In the genomic region with DNA sequence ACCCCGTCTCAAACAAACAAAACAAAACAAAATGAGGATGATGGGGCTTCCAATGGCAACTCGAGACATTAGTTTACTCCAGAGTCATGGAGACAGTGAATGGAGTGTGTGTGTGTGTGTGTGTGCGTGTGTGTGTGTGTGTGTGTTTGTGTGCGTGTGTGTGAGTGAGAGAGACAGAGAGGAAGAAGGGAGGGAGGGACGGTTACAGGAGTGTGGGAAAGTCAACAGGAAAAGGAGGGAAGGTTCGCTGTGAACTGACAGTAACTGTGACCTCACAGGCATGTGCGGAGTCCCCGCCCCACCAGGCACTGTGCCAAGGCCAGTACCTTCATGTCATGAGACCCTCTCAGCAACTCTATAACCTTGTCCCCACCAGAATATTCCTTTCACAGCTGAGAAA, we compare ENCODE assay signal across 9 cellular contexts. TPM values are rescaled to one million over a fixed set of nuclear protein-coding genes. Genes with fewer than 3 reads are reported as not detected.
DNase-seq lines count a peak whose midpoint lies in the region; ATAC-seq, FAIRE-seq and TF ChIP-seq lines count a peak whose summit lies in the region.
"Not testable (repeated sequence)": the region's sequence is repeated elsewhere in the genome, so short reads cannot be mapped to it uniquely, and the experiment has no call there.
"Had no signal": no experiment of that assay in that cellular context is flagged by ENCODE, and none has a peak within 500 bp of the region (broad histone marks: within the 10 kb centered on the region; RNA-seq: fewer than 3 reads in every experiment).

No MANE protein-coding gene starts in this region.

- H3K27ac ChIP-seq in K562 (ENCODE audit: extremely low read depth, low read depth, low read length); fibroblast of lung (ENCODE audit: insufficient read depth, low read length); left lung: not testable (repeated sequence)

- H3K9me1 ChIP-seq in K562 (ENCODE audit: control insufficient read depth, insufficient read depth, low read length) = not testable (repeated sequence)

- H4K20me1 ChIP-seq in K562 (replicated peaks; ENCODE audit: control insufficient read depth, insufficient read depth, low read length); fibroblast of lung (ENCODE audit: control insufficient read depth, extremely low read depth, insufficient read depth, low read length): not testable (repeated sequence)

- WGBS in K562 (ENCODE audit: insufficient coverage, low coverage, missing lambda C conversion rate) = 8% methylated on average over 7 of the region's 8 CpGs

- CTCF ChIA-PET in K562 (lab: Yijun Ruan, JAX; ENCODE audit: low intra/inter-chr PET ratio) = not testable (repeated sequence)

- TF ChIP-seq CTCF in K562 (IDR thresholded peaks at IDR 0.05 in 2 of 3, conservative IDR thresholded peaks at IDR 0.05 in 1 of 3; ENCODE audit: insufficient read depth in 2 of 3, low read depth in 1 of 3, low read length in 3 of 3); fibroblast of lung (conservative IDR thresholded peaks at IDR 0.05 in 1 of 2, IDR thresholded peaks at IDR 0.05 in 1 of 2; ENCODE audit: low read depth in 1 of 2, low read length in 2 of 2); left lung (IDR thresholded peaks at IDR 0.05): not testable (repeated sequence)

- not testable (repeated sequence) for H3K9ac ChIP-seq in K562 (ENCODE audit: insufficient read depth in 1 of 2, low read depth in 2 of 2, low read length in 2 of 2); fibroblast of lung (ENCODE audit: insufficient read depth, low read length)

- peaks cover 33 to 45% of the 10 kb centered on the region in 2 experiments for H3K27me3 ChIP-seq in K562 (ENCODE audit: control insufficient read depth in 2 of 2, insufficient read depth in 2 of 2, low read length in 2 of 2)
- H3K27me3 ChIP-seq in fibroblast of lung (ENCODE audit: control insufficient read depth, insufficient read depth, low read length) = not testable (repeated sequence)
- H3K27me3 ChIP-seq in left lung = peaks cover 0 to 19% of the 10 kb centered on the region in 2 donors

- ATAC-seq in K562 = peak; percentile 54
- peak; percentile 11 for ATAC-seq in left lung

- POLR2A ChIA-PET in K562 (lab: Yijun Ruan, JAX) = not testable (repeated sequence)

- H3K4me1 ChIP-seq in K562 (replicated peaks in 1 of 2; ENCODE audit: control insufficient read depth in 2 of 2, insufficient read depth in 2 of 2, low read length in 2 of 2) = peaks cover 0 to 14% of the 10 kb centered on the region in 2 experiments; a peak in 2 of 5 replicates
- not testable (repeated sequence) for H3K4me1 ChIP-seq in fibroblast of lung (ENCODE audit: control insufficient read depth, extremely low read depth, insufficient read depth, low read length); left lung

- H3K9me3 ChIP-seq in K562 (replicated peaks; ENCODE audit: control insufficient read depth, insufficient read depth, low read depth, low read length); fibroblast of lung (ENCODE audit: control insufficient read depth, insufficient read depth, low read depth, low read length); left lung: not testable (repeated sequence)

- BruUV-seq in K562 (replicated peaks; lab: Mats Ljungman, UMichigan) = not testable (repeated sequence)

- not testable (repeated sequence) for H3K36me3 ChIP-seq in K562 (ENCODE audit: control insufficient read depth, insufficient read depth, low read length); fibroblast of lung (ENCODE audit: control insufficient read depth, insufficient read depth, low read length); left lung

- TF ChIP-seq EP300 in K562 (IDR thresholded peaks at IDR 0.05; ENCODE audit: low read length) = not testable (repeated sequence)

- not testable (repeated sequence) for TF ChIP-seq POLR2A in K562 (conservative IDR thresholded peaks at IDR 0.05)

- peak overlapping the region; percentile 18; the same call in 1 of the 2 replicates for H3K4me2 ChIP-seq in K562 (ENCODE audit: insufficient read depth, low read length)
- not testable (repeated sequence) for H3K4me2 ChIP-seq in fibroblast of lung (ENCODE audit: extremely low read depth, insufficient read depth, low read length)

- not testable (repeated sequence) for H3K79me2 ChIP-seq in K562 (ENCODE audit: control insufficient read depth, insufficient read depth, low read length); fibroblast of lung (ENCODE audit: control insufficient read depth, insufficient read depth, low read length)

- intact Hi-C loops in K562 (cut with micrococcal nuclease); left lung (cut with DNase I): not testable (repeated sequence)

- DNase-seq in DMS 273 (lab: John Stamatoyannopoulos, UW; ENCODE audit: unreplicated experiment) = peak; percentile 53
- peak; percentile 41 for DNase-seq in Jurkat, Clone E6-1 (ENCODE audit: low read depth, low spot score)
- peak; percentile 56 for DNase-seq in NCI-H2196 (lab: John Stamatoyannopoulos, UW; ENCODE audit: unreplicated experiment)
- peak; percentile 19 for DNase-seq in RPMI7951 (ENCODE audit: low read depth)
- DNase-seq in K562 (ENCODE audit: extremely low read depth in 1 of 4, low spot score in 3 of 4) = peak in 1 of 4 experiments; percentile 44
- peak; percentile 21 to 41 for DNase-seq in fibroblast of lung (ENCODE audit: low read depth in 2 of 2)
- DNase-seq in left lung = not testable (repeated sequence)
- peak; percentile 30 for DNase-seq in renal cortical epithelial cell (ENCODE audit: low read depth)

- peak; percentile 15 for FAIRE-seq in K562 (lab: Jason Lieb, UNC)

- not testable (repeated sequence) for H3K4me3 ChIP-seq in Jurkat, Clone E6-1 (ENCODE audit: low read length); K562; fibroblast of lung (replicated peaks in 1 of 4; ENCODE audit: control extremely low read depth in 1 of 4, insufficient read depth in 1 of 4, low read depth in 3 of 4, low read length in 4 of 4); left lung

- not testable (repeated sequence) for TF ChIP-seq RAD21 in K562 (CRISPR knock-in tag; conservative IDR thresholded peaks at IDR 0.05 in 1 of 2, IDR thresholded peaks at IDR 0.05 in 1 of 2)

- in situ Hi-C loops in K562 (cut with MboI) = not testable (repeated sequence)

- not testable (repeated sequence) for H2AFZ ChIP-seq in K562 (ENCODE audit: low read depth, low read length); fibroblast of lung (ENCODE audit: low read length)

TF ChIP-seq in K562, 482 proteins besides CTCF, POLR2A, EP300 and RAD21 (continues in another document):
- TF ChIP-seq ARID1B (IDR thresholded peaks at IDR 0.05) = peak; percentile 38
- TF ChIP-seq, protein P1, sequence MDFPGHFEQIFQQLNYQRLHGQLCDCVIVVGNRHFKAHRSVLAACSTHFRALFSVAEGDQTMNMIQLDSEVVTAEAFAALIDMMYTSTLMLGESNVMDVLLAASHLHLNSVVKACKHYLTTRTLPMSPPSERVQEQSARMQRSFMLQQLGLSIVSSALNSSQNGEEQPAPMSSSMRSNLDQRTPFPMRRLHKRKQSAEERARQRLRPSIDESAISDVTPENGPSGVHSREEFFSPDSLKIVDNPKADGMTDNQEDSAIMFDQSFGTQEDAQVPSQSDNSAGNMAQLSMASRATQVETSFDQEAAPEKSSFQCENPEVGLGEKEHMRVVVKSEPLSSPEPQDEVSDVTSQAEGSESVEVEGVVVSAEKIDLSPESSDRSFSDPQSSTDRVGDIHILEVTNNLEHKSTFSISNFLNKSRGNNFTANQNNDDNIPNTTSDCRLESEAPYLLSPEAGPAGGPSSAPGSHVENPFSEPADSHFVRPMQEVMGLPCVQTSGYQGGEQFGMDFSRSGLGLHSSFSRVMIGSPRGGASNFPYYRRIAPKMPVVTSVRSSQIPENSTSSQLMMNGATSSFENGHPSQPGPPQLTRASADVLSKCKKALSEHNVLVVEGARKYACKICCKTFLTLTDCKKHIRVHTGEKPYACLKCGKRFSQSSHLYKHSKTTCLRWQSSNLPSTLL (IDR thresholded peaks at IDR 0.05) = 0 out of 2 replicates have a peak, but pooled peaks have one; percentile 43

RNA-seq across cellular contexts. Expression of a gene that starts 13.6 kb away (rescaled TPM):
- 0.86 TPM for polyA plus RNA-seq in Jurkat, Clone E6-1 (2012; ENCODE audit: insufficient read depth, insufficient read length)
- 0.60 and 0.88 TPM in 2 replicates for total RNA-seq in RPMI7951 (2014; rRNA removed; shearing (Covaris generic))
- total RNA-seq in K562 (2011; cell fraction: chromatin; rRNA removed; ENCODE audit: low replicate concordance) = 0.28 and 2.8 TPM in 2 replicates
- 5.0 and 5.1 TPM in 2 replicates for total RNA-seq in K562 (2011; cell fraction: nucleolus; rRNA removed)
- 1.1 and 1.6 TPM in 2 replicates for total RNA-seq in K562 (2011; cell fraction: nucleoplasm; rRNA removed)
- total RNA-seq in K562 (2014; rRNA removed) (2.1 and 2.7 TPM in 2 replicates), K562 (2014; rRNA removed; fragmentation: Illumina TruSeq; extraction: Trizol) (0.10 and 0.11 TPM in 2 replicates), K562 (2015; rRNA removed; fragmentation: Illumina TruSeq; extraction: Trizol) (0.33 and 0.34 TPM in 2 replicates), K562 (2021) (1.7 TPM in 2 replicates), fibroblast of lung (0.50 and 1.0 TPM in 2 replicates), left lung (under 1 TPM; 0.41 to 0.55 TPM), renal cortical epithelial cell (0.15 and 0.35 TPM in 2 replicates)
- polyA plus RNA-seq in K562 (2011; rRNA removed) (0.27 and 0.32 TPM in 2 replicates), K562 (2014; fragmentation: Illumina TruSeq; extraction: Trizol) (0.07 and 0.33 TPM in 2 replicates), K562 (2014; fragmentation: Nextera tagmentation; extraction: Ambion mirVana) (not detected), K562 (2014; rRNA removed) (0.46 and 0.82 TPM in 2 replicates), fibroblast of lung (0.10 and 0.21 TPM in 2 replicates)
- 0.44 and 2.1 TPM in 2 replicates for polyA plus RNA-seq in K562 (2011; cell fraction: cytosol; rRNA removed)
- 0.35 and 0.71 TPM in 2 replicates for polyA plus RNA-seq in K562 (2011; cell fraction: nucleus; rRNA removed)
- 0.32 and 0.55 TPM in 2 replicates for polyA plus RNA-seq in K562 (2012)
- 0.15 and 0.21 TPM in 2 replicates for polyA minus RNA-seq in K562 (2011; rRNA and poly(A)+ RNA removed)
- 0.91 and 0.95 TPM in 2 replicates for polyA minus RNA-seq in K562 (2011; cell fraction: cytosol; rRNA and poly(A)+ RNA removed)
- polyA minus RNA-seq in K562 (2011; cell fraction: nucleus; rRNA and poly(A)+ RNA removed) = 2.2 and 2.4 TPM in 2 replicates
- polyA plus RNA-seq in fibroblast of lung (2012) = 0.37 and 0.40 TPM in 2 replicates
- polyA minus RNA-seq in fibroblast of lung (ENCODE audit: low replicate concordance) = 0.31 TPM in 1 of 2 replicates, not detected in the other
- total RNA-seq: CD4-positive, alpha-beta memory T cell had no signal
- polyA plus RNA-seq: CD4-positive, alpha-beta memory T cell had no signal
